In the genomic region with DNA sequence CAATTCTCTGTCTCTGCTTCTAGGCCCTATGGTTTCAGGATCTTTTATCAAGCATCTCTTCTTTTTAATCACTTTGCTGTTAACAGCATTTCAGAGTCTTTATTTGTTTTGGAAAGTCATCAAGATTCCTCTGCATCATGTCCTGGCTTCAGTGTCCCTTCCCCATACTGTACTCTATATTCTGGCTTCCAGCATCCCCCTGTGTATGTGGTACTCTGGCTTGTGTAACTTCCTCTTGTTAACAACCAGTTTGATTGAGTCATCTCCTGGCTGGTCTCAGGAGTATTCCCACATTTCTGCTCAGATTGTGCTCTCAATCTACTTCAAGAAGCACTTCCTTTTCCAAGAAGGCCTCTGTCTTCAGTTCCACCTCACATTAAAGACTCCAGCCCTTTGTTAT, we compare ENCODE assay signal across 10 cellular contexts. TPM values are rescaled to one million over a fixed set of nuclear protein-coding genes. Genes with fewer than 3 reads are reported as not detected.
DNase-seq lines count a peak whose midpoint lies in the region; ATAC-seq, FAIRE-seq and TF ChIP-seq lines count a peak whose summit lies in the region.
"Had no signal": no experiment of that assay in that cellular context is flagged by ENCODE, and none has a peak within 500 bp of the region (broad histone marks: within the 10 kb centered on the region; RNA-seq: fewer than 3 reads in every experiment).

No MANE protein-coding gene starts in this region.

- CTCF ChIA-PET in HepG2 (lab: Yijun Ruan, JAX; ENCODE audit: low intra/inter-chr PET ratio, low total read pairs): no interaction called here

- no peak for TF ChIP-seq POLR2A in HepG2 (IDR thresholded peaks at IDR 0.05; ENCODE audit: insufficient read depth in 1 of 2, low read depth in 2 of 2, low read length in 2 of 2)
- TF ChIP-seq POLR2A in ovary (IDR thresholded peaks at IDR 0.05): no peak

- in situ Hi-C loops in HepG2 (cut with HindIII; ENCODE audit: extremely low pct_ligation_motif_present, low pct_unique_long_range_greater_than_20kb): no loop called here

- H3K27ac ChIP-seq in HepG2 (ENCODE audit: extremely low read length, insufficient read depth, low read length) (no peak overlapping the region), ovary (no peak overlapping the region), Karpas-422 (ENCODE audit: low read length) (no peak overlapping the region)

- H4K20me1 ChIP-seq in HepG2 (ENCODE audit: insufficient read depth, low read length): no peaks in the 10 kb centered on the region
- no peaks in the 10 kb centered on the region for H4K20me1 ChIP-seq in Karpas-422 (ENCODE audit: insufficient read depth, low read depth, low read length)

- POLR2A ChIA-PET in HepG2 (lab: Yijun Ruan, JAX): no interaction called here

- H3K9me2 ChIP-seq in Karpas-422 (replicated peaks; ENCODE audit: insufficient read depth, low read length): no peaks in the 10 kb centered on the region

- H2AFZ ChIP-seq in HepG2 (ENCODE audit: low read length) (no peak overlapping the region), Karpas-422 (ENCODE audit: low read length) (no peak overlapping the region)

- no peaks in the 10 kb centered on the region for H3K79me2 ChIP-seq in HepG2 (ENCODE audit: insufficient read depth, low read length)
- no peaks in the 10 kb centered on the region for H3K79me2 ChIP-seq in Karpas-422 (ENCODE audit: low read length)

- H3K9me3 ChIP-seq in HepG2 (ENCODE audit: low read length) (no peaks in the 10 kb centered on the region), ovary (no peaks in the 10 kb centered on the region), Karpas-422 (ENCODE audit: low read length) (no peaks in the 10 kb centered on the region)

- H3K27me3 ChIP-seq in HepG2 (ENCODE audit: control insufficient read depth in 1 of 2, insufficient read depth in 2 of 2, low read length in 2 of 2) (no peaks in the 10 kb centered on the region), ovary (peaks cover 4% of the 10 kb centered on the region), Karpas-422 (ENCODE audit: low read length) (no peaks in the 10 kb centered on the region)

- intact Hi-C loops in HepG2 (cut with micrococcal nuclease; ENCODE audit: unreplicated experiment): no loop called here
- intact Hi-C loops in ovary (cut with DNase I): no loop called here

- H3K4me2 ChIP-seq in HepG2 (ENCODE audit: low read depth, low read length) (no peak overlapping the region), Karpas-422 (ENCODE audit: low read depth, low read length, poor library complexity, severe bottlenecking) (no peak overlapping the region)

- no peak for FAIRE-seq in HepG2 (lab: Jason Lieb, UNC)

- H3K4me1 ChIP-seq in HepG2 (ENCODE audit: insufficient read depth, low read length) (peaks cover 10% of the 10 kb centered on the region), ovary (ENCODE audit: insufficient read depth) (no peaks in the 10 kb centered on the region), Karpas-422 (ENCODE audit: low read length) (no peaks in the 10 kb centered on the region)

- TF ChIP-seq EP300 in HepG2 (IDR thresholded peaks at IDR 0.05; ENCODE audit: low read depth in 2 of 2, low read length in 2 of 2) (no peak), HepG2 (CRISPR knock-in tag; IDR thresholded peaks at IDR 0.05; ENCODE audit: borderline replicate concordance) (no peak), ovary (IDR thresholded peaks at IDR 0.05) (no peak)

- TF ChIP-seq CTCF in HepG2 (CRISPR knock-in tag; IDR thresholded peaks at IDR 0.05): no peak
- no peak for TF ChIP-seq CTCF in ovary (IDR thresholded peaks at IDR 0.05)

- DNase-seq in AG08395 (ENCODE audit: low spot score) (peak; percentile 84), M059J (ENCODE audit: low read depth) (peak; percentile 70), brain pericyte (ENCODE audit: low read depth, low spot score) (peak; percentile 11), HepG2 (ENCODE audit: low spot score) (no peak), ovary (no peak), mesenteric fat pad (ENCODE audit: low spot score) (no peak), Karpas-422 (no peak)
- DNase-seq in activated CD8-positive, alpha-beta memory T cell treated with anti-CD3 and anti-CD28 coated beads for 24 hours: no peak
- DNase-seq: activated CD4-positive, alpha-beta T cell treated with anti-CD3 and anti-CD28 coated beads for 48 hours; Calu3 had no signal

- H3K9ac ChIP-seq in HepG2 (ENCODE audit: insufficient read depth, low read depth, low read length) (no peak overlapping the region), Karpas-422 (ENCODE audit: low read length) (no peak overlapping the region)

- ATAC-seq in HepG2: peak; percentile 63; the same call in 2 of the 3 replicates

- TF ChIP-seq RAD21 in HepG2 (CRISPR knock-in tag; IDR thresholded peaks at IDR 0.05): no peak

- no peaks in the 10 kb centered on the region for H3K36me3 ChIP-seq in HepG2 (replicated peaks in 1 of 2; ENCODE audit: control insufficient read depth in 1 of 2, insufficient read depth in 2 of 2, low read length in 2 of 2)
- H3K36me3 ChIP-seq in ovary: no peaks in the 10 kb centered on the region
- H3K36me3 ChIP-seq in Karpas-422 (ENCODE audit: insufficient read depth, low read length): no peaks in the 10 kb centered on the region

- BruUV-seq in HepG2 (replicated peaks; lab: Mats Ljungman, UMichigan): no TSS peak

- no peak overlapping the region for H3K4me3 ChIP-seq in HepG2 (replicated peaks in 1 of 3; ENCODE audit: insufficient read depth in 1 of 3, low read depth in 2 of 3, low read length in 3 of 3)
- H3K4me3 ChIP-seq in ovary: no peak overlapping the region
- no peak overlapping the region for H3K4me3 ChIP-seq in Karpas-422 (ENCODE audit: low read length)

RNA-seq across cellular contexts. Expression of a gene that starts 14.9 kb away (rescaled TPM):
- total RNA-seq in M059J (2014; rRNA removed; shearing (Covaris generic)): 10.8 and 20.2 TPM in 2 replicates
- total RNA-seq in HepG2 (2016; rRNA removed; fragmentation: Illumina TruSeq; extraction: Trizol) (42.2 and 68.9 TPM in 2 replicates), ovary (10 to 100 TPM; 19.0 to 36.6 (median 35.1) TPM), mesenteric fat pad (28.6 TPM)
- 43.5 and 45.3 TPM in 2 replicates for total RNA-seq in HepG2 (2016; cell fraction: cytosol; rRNA removed; fragmentation: Illumina TruSeq; extraction: Trizol; ENCODE audit: low read depth)
- 42.7 and 63.5 TPM in 2 replicates for total RNA-seq in HepG2 (2016; cell fraction: insoluble cytoplasmic fraction; rRNA removed; fragmentation: Illumina TruSeq; extraction: Trizol)
- 36.0 and 39.2 TPM in 2 replicates for total RNA-seq in HepG2 (2016; cell fraction: membrane; rRNA removed; fragmentation: Illumina TruSeq; extraction: Trizol)
- 47.7 and 50.6 TPM in 2 replicates for total RNA-seq in HepG2 (2016; cell fraction: nucleus; rRNA removed; fragmentation: Illumina TruSeq; extraction: Trizol)
- polyA plus RNA-seq in HepG2 (2011; rRNA removed) (13.9 and 17.5 TPM in 2 replicates), ovary (10 to 100 TPM in 1 of 2 donors, 1 to 10 TPM in 1; 8.9 to 16.0 TPM)
- polyA plus RNA-seq in HepG2 (2011; cell fraction: cytosol; rRNA removed): 10.9 and 15.5 TPM in 2 replicates
- 8.0 and 12.0 TPM in 2 replicates for polyA plus RNA-seq in HepG2 (2011; cell fraction: nucleus; rRNA removed)
- polyA plus RNA-seq in HepG2 (2012): 18.8 and 23.6 TPM in 2 replicates
- 1.3 and 1.5 TPM in 2 replicates for polyA plus RNA-seq in HepG2 (2016; cell fraction: cytosol; fragmentation: Illumina TruSeq; extraction: Trizol; ENCODE audit: low read depth)
- 40.1 and 45.1 TPM in 2 replicates for polyA plus RNA-seq in HepG2 (2016; cell fraction: insoluble cytoplasmic fraction; fragmentation: Illumina TruSeq; extraction: Trizol; ENCODE audit: low read depth)
- polyA plus RNA-seq in HepG2 (2016; cell fraction: membrane; fragmentation: Illumina TruSeq; extraction: Trizol; ENCODE audit: low read depth): 5.8 and 7.3 TPM in 2 replicates
- 24.1 and 26.2 TPM in 2 replicates for polyA plus RNA-seq in HepG2 (2016; cell fraction: nucleus; fragmentation: Illumina TruSeq; extraction: Trizol; ENCODE audit: insufficient read depth, low read depth)
- polyA minus RNA-seq in HepG2 (2011; rRNA and poly(A)+ RNA removed; ENCODE audit: low replicate concordance): 30.6 and 37.0 TPM in 2 replicates
- 46.1 and 56.6 TPM in 2 replicates for polyA minus RNA-seq in HepG2 (2011; cell fraction: cytosol; rRNA and poly(A)+ RNA removed)
- 54.5 and 71.6 TPM in 2 replicates for polyA minus RNA-seq in HepG2 (2011; cell fraction: nucleus; rRNA and poly(A)+ RNA removed)
- 43.9 and 72.6 TPM in 2 replicates for total RNA-seq in Karpas-422 (2014; rRNA removed; shearing (Covaris generic); ENCODE audit: low replicate concordance)

RNA-seq across cellular contexts. Expression of a gene that starts 32.3 kb away (rescaled TPM):
- total RNA-seq in M059J (2014; rRNA removed; shearing (Covaris generic)): 52.8 and 70.7 TPM in 2 replicates
- total RNA-seq in HepG2 (2016; rRNA removed; fragmentation: Illumina TruSeq; extraction: Trizol) (91.6 and 108 TPM in 2 replicates), ovary (10 to 100 TPM; 34.1 to 71.4 (median 41.2) TPM), mesenteric fat pad (48.0 TPM)
- total RNA-seq in HepG2 (2016; cell fraction: cytosol; rRNA removed; fragmentation: Illumina TruSeq; extraction: Trizol; ENCODE audit: low read depth): 46.8 and 47.9 TPM in 2 replicates
- total RNA-seq in HepG2 (2016; cell fraction: insoluble cytoplasmic fraction; rRNA removed; fragmentation: Illumina TruSeq; extraction: Trizol): 95.7 and 113 TPM in 2 replicates
- total RNA-seq in HepG2 (2016; cell fraction: membrane; rRNA removed; fragmentation: Illumina TruSeq; extraction: Trizol): 58.2 and 62.5 TPM in 2 replicates
- total RNA-seq in HepG2 (2016; cell fraction: nucleus; rRNA removed; fragmentation: Illumina TruSeq; extraction: Trizol): 79.6 and 84.1 TPM in 2 replicates
- polyA plus RNA-seq in HepG2 (2011; rRNA removed) (47.0 and 61.1 TPM in 2 replicates), ovary (10 to 100 TPM; 45.4 to 47.2 TPM)
- 26.3 and 29.5 TPM in 2 replicates for polyA plus RNA-seq in HepG2 (2011; cell fraction: cytosol; rRNA removed)
- polyA plus RNA-seq in HepG2 (2011; cell fraction: nucleus; rRNA removed): 120 and 126 TPM in 2 replicates
- 42.3 and 49.9 TPM in 2 replicates for polyA plus RNA-seq in HepG2 (2012)
- 42.9 and 45.9 TPM in 2 replicates for polyA plus RNA-seq in HepG2 (2016; cell fraction: cytosol; fragmentation: Illumina TruSeq; extraction: Trizol; ENCODE audit: low read depth)
- 98.9 and 108 TPM in 2 replicates for polyA plus RNA-seq in HepG2 (2016; cell fraction: insoluble cytoplasmic fraction; fragmentation: Illumina TruSeq; extraction: Trizol; ENCODE audit: low read depth)
- 44.9 and 47.4 TPM in 2 replicates for polyA plus RNA-seq in HepG2 (2016; cell fraction: membrane; fragmentation: Illumina TruSeq; extraction: Trizol; ENCODE audit: low read depth)
- polyA plus RNA-seq in HepG2 (2016; cell fraction: nucleus; fragmentation: Illumina TruSeq; extraction: Trizol; ENCODE audit: insufficient read depth, low read depth): 142 and 151 TPM in 2 replicates
- polyA minus RNA-seq in HepG2 (2011; rRNA and poly(A)+ RNA removed; ENCODE audit: low replicate concordance): 11.7 and 12.0 TPM in 2 replicates
- polyA minus RNA-seq in HepG2 (2011; cell fraction: cytosol; rRNA and poly(A)+ RNA removed): 11.8 and 18.0 TPM in 2 replicates
- 56.8 and 59.3 TPM in 2 replicates for polyA minus RNA-seq in HepG2 (2011; cell fraction: nucleus; rRNA and poly(A)+ RNA removed)
- 105 and 108 TPM in 2 replicates for total RNA-seq in Karpas-422 (2014; rRNA removed; shearing (Covaris generic); ENCODE audit: low replicate concordance)

RNA-seq across cellular contexts. Expression of a gene that starts 46.2 kb away (rescaled TPM):
- 2.9 and 7.8 TPM in 2 replicates for total RNA-seq in M059J (2014; rRNA removed; shearing (Covaris generic))
- total RNA-seq in HepG2 (2016; rRNA removed; fragmentation: Illumina TruSeq; extraction: Trizol) (11.8 and 16.1 TPM in 2 replicates), ovary (10 to 100 TPM in 5 of 7 donors, 1 to 10 TPM in 2; 7.2 to 66.4 (median 14.2) TPM), mesenteric fat pad (31.0 TPM)
- total RNA-seq in HepG2 (2016; cell fraction: cytosol; rRNA removed; fragmentation: Illumina TruSeq; extraction: Trizol; ENCODE audit: low read depth): 3.0 and 3.6 TPM in 2 replicates
- total RNA-seq in HepG2 (2016; cell fraction: insoluble cytoplasmic fraction; rRNA removed; fragmentation: Illumina TruSeq; extraction: Trizol): 11.8 and 16.2 TPM in 2 replicates
- total RNA-seq in HepG2 (2016; cell fraction: membrane; rRNA removed; fragmentation: Illumina TruSeq; extraction: Trizol): 8.9 and 10.3 TPM in 2 replicates
- 23.8 and 25.0 TPM in 2 replicates for total RNA-seq in HepG2 (2016; cell fraction: nucleus; rRNA removed; fragmentation: Illumina TruSeq; extraction: Trizol)
- polyA plus RNA-seq in HepG2 (2011; rRNA removed) (15.3 and 16.0 TPM in 2 replicates), ovary (10 to 100 TPM in 1 of 2 donors, 1 to 10 TPM in 1; 6.1 to 28.3 TPM)
- 7.6 and 10.9 TPM in 2 replicates for polyA plus RNA-seq in HepG2 (2011; cell fraction: cytosol; rRNA removed)
- 37.7 and 43.0 TPM in 2 replicates for polyA plus RNA-seq in HepG2 (2011; cell fraction: nucleus; rRNA removed)
- polyA plus RNA-seq in HepG2 (2012): 21.9 and 23.8 TPM in 2 replicates
- polyA plus RNA-seq in HepG2 (2016; cell fraction: cytosol; fragmentation: Illumina TruSeq; extraction: Trizol; ENCODE audit: low read depth): 1.6 and 2.9 TPM in 2 replicates
- 24.0 and 27.9 TPM in 2 replicates for polyA plus RNA-seq in HepG2 (2016; cell fraction: insoluble cytoplasmic fraction; fragmentation: Illumina TruSeq; extraction: Trizol; ENCODE audit: low read depth)
- polyA plus RNA-seq in HepG2 (2016; cell fraction: membrane; fragmentation: Illumina TruSeq; extraction: Trizol; ENCODE audit: low read depth): 6.4 and 8.1 TPM in 2 replicates
- polyA plus RNA-seq in HepG2 (2016; cell fraction: nucleus; fragmentation: Illumina TruSeq; extraction: Trizol; ENCODE audit: insufficient read depth, low read depth): 35.9 and 48.4 TPM in 2 replicates
- 10.4 and 18.0 TPM in 2 replicates for polyA minus RNA-seq in HepG2 (2011; rRNA and poly(A)+ RNA removed; ENCODE audit: low replicate concordance)
- 9.7 and 13.0 TPM in 2 replicates for polyA minus RNA-seq in HepG2 (2011; cell fraction: cytosol; rRNA and poly(A)+ RNA removed)
- polyA minus RNA-seq in HepG2 (2011; cell fraction: nucleus; rRNA and poly(A)+ RNA removed): 30.6 and 33.9 TPM in 2 replicates
- total RNA-seq in Karpas-422 (2014; rRNA removed; shearing (Covaris generic); ENCODE audit: low replicate concordance): not detected in 2 replicates

Comparison
In these comparisons a context has a peak if more than half of its experiments do, and no peak if none do; other contexts are left out.
1. DNase-seq: peak in AG08395 (single experiment), M059J (single experiment) and brain pericyte (single experiment); none in HepG2 (single experiment), activated CD8-positive, alpha-beta memory T cell treated with anti-CD3 and anti-CD28 coated beads for 24 hours (single experiment), ovary (0 of 5), mesenteric fat pad (single experiment) and Karpas-422 (single experiment).